ENCODE assay signal across 12 cellular contexts in genomic region chr2:68362749-68363148, GRCh38. TPM values are rescaled to one million over a fixed set of nuclear protein-coding genes. Genes with fewer than 3 reads are reported as not detected.
DNase-seq lines count a peak whose midpoint lies in the region; ATAC-seq and TF ChIP-seq lines count a peak whose summit lies in the region.
"Had no signal": no experiment of that assay in that cellular context is flagged by ENCODE, and none has a peak within 500 bp of the region (broad histone marks: within the 10 kb centered on the region; RNA-seq: fewer than 3 reads in every experiment).

No MANE protein-coding gene starts in this region.

- DNase-seq in GM23248 (no peak), PC-3 (no peak), lower lobe of right lung (no peak), colonic mucosa (no peak), NCI-H345 (lab: John Stamatoyannopoulos, UW) (no peak)
- no peak for DNase-seq in stimulated activated CD4-positive, alpha-beta T cell treated with anti-CD3 and anti-CD28 coated beads, Interleukin-2, amount 100 ng/mL, for 48 hours
- DNase-seq: DMS79 treated with DMSO at 0.1 percent for 48 hours, NCI-H510A had no signal

- no TSS peak for BruUV-seq in PC-3 (replicated peaks; lab: Mats Ljungman, UMichigan)

- H3K79me2 ChIP-seq in GM23248 (ENCODE audit: insufficient read depth): no peaks in the 10 kb centered on the region
- no peaks in the 10 kb centered on the region for H3K79me2 ChIP-seq in PC-3 (ENCODE audit: low read length)

- in situ Hi-C loops in GM23248 (cut with MboI): no loop called here

- TF ChIP-seq CTCF in PC-3 (conservative IDR thresholded peaks at IDR 0.05; ENCODE audit: low read depth, low read length): no peak
- TF ChIP-seq CTCF in lower lobe of right lung (IDR thresholded peaks at IDR 0.05): no peak
- TF ChIP-seq CTCF in colonic mucosa (IDR thresholded peaks at IDR 0.05): no peak

- H3K4me2 ChIP-seq in BLaER1 (peak overlapping the region; percentile 87), GM23248 (ENCODE audit: unreplicated experiment) (no peak overlapping the region), PC-3 (ENCODE audit: low read length) (no peak overlapping the region)

- POLR2A ChIA-PET in PC-3 (lab: Charles Lee; ENCODE audit: unreplicated experiment): no interaction called here

- H3K9me3 ChIP-seq in BLaER1: no peaks in the 10 kb centered on the region
- H3K9me3 ChIP-seq in GM23248 (ENCODE audit: low read depth): no peaks in the 10 kb centered on the region
- H3K9me3 ChIP-seq in PC-3 (ENCODE audit: low read length): no peaks in the 10 kb centered on the region
- H3K9me3 ChIP-seq in lower lobe of right lung: no peaks in the 10 kb centered on the region
- H3K9me3 ChIP-seq in colonic mucosa: no peaks in the 10 kb centered on the region
- H3K9me3 ChIP-seq: tibial nerve had no signal

- intact Hi-C loops in PC-3 (cut with micrococcal nuclease): loop anchor here (1.0 kb wide), 1 partner anchor 79 kb away; no protein-coding TSS in a partner anchor
- intact Hi-C loops in lower lobe of right lung (cut with DNase I): no loop called here
- intact Hi-C loops in colonic mucosa (cut with DNase I): no loop called here

- H2AFZ ChIP-seq in GM23248: peak overlapping the region; percentile 71; the same call in 1 of the 2 replicates
- peak overlapping the region; percentile 95 for H2AFZ ChIP-seq in PC-3 (ENCODE audit: low read length)

- no peaks in the 10 kb centered on the region for H3K9me2 ChIP-seq in GM23248 (ENCODE audit: insufficient read depth)
- no peaks in the 10 kb centered on the region for H3K9me2 ChIP-seq in PC-3 (replicated peaks; ENCODE audit: low read length)

- H3K36me3 ChIP-seq in BLaER1: no peaks in the 10 kb centered on the region
- H3K36me3 ChIP-seq in GM23248 (ENCODE audit: low read depth): no peaks in the 10 kb centered on the region
- H3K36me3 ChIP-seq in PC-3 (ENCODE audit: low read depth, low read length): no peaks in the 10 kb centered on the region
- no peaks in the 10 kb centered on the region for H3K36me3 ChIP-seq in lower lobe of right lung
- no peaks in the 10 kb centered on the region for H3K36me3 ChIP-seq in colonic mucosa
- H3K36me3 ChIP-seq: tibial nerve had no signal

- H3K4me1 ChIP-seq in BLaER1 (peaks cover 55% of the 10 kb centered on the region), GM23248 (ENCODE audit: insufficient read depth) (peaks cover 1% of the 10 kb centered on the region; the same call in 1 of the 2 replicates), PC-3 (ENCODE audit: insufficient read depth, low read length) (peaks cover 4% of the 10 kb centered on the region; the same call in 1 of the 2 replicates), lower lobe of right lung (peaks cover 13% of the 10 kb centered on the region), colonic mucosa (no peaks in the 10 kb centered on the region)

- H3K4me3 ChIP-seq in BLaER1 (no peak overlapping the region), GM23248 (no peak overlapping the region), PC-3 (ENCODE audit: low read length) (no peak overlapping the region), lower lobe of right lung (no peak overlapping the region), colonic mucosa (no peak overlapping the region)

- H3F3A ChIP-seq in GM23248 (ENCODE audit: insufficient read depth) (peaks cover 5% of the 10 kb centered on the region), PC-3 (ENCODE audit: low read length, unreplicated experiment) (no peaks in the 10 kb centered on the region)

- H3K27ac ChIP-seq in BLaER1 (peak overlapping the region; percentile 73), GM23248 (no peak overlapping the region), PC-3 (ENCODE audit: low read length) (no peak overlapping the region), lower lobe of right lung (peak overlapping the region; percentile 5), colonic mucosa (no peak overlapping the region)

- WGBS in GM23248 (ENCODE audit: low coverage in 1 of 2, low lambda C conversion rate in 2 of 2, missing lambda C conversion rate in 2 of 2), 2 experiments: 78 to 79% methylated on average over 7 of the region's 7 CpGs

- ATAC-seq in PC-3: no peak
- ATAC-seq in lower lobe of right lung: no peak
- ATAC-seq in GM19351 (IDR thresholded peaks at IDR 0.05; ENCODE audit: unreplicated experiment): no peak

- CTCF ChIA-PET in PC-3 (lab: Charles Lee): no interaction called here

- H3K27me3 ChIP-seq in BLaER1: no peaks in the 10 kb centered on the region
- H3K27me3 ChIP-seq in GM23248 (replicated peaks; ENCODE audit: insufficient read depth): no peaks in the 10 kb centered on the region
- H3K27me3 ChIP-seq in PC-3 (ENCODE audit: low read length): no peaks in the 10 kb centered on the region
- no peaks in the 10 kb centered on the region for H3K27me3 ChIP-seq in lower lobe of right lung (ENCODE audit: low read depth)
- H3K27me3 ChIP-seq in colonic mucosa: no peaks in the 10 kb centered on the region
- H3K27me3 ChIP-seq: tibial nerve had no signal

- H4K20me1 ChIP-seq in BLaER1: no peaks in the 10 kb centered on the region
- no peaks in the 10 kb centered on the region for H4K20me1 ChIP-seq in GM23248 (ENCODE audit: insufficient read depth)
- no peaks in the 10 kb centered on the region for H4K20me1 ChIP-seq in PC-3 (ENCODE audit: low read length)

- H3K9ac ChIP-seq in BLaER1 (peak overlapping the region; percentile 42), GM23248 (no peak overlapping the region), PC-3 (ENCODE audit: low read length) (no peak overlapping the region), colonic mucosa (ENCODE audit: low read depth in 2 of 2, low read length in 2 of 2) (no peak overlapping the region)

RNA-seq across cellular contexts. Expression of gene PLEK, which starts 2.3 kb away (rescaled TPM):
- total RNA-seq in GM23248 (2014; rRNA removed; shearing (Covaris generic)): not detected in 2 replicates
- polyA plus RNA-seq in GM23248 (2016; fragmentation: Nextera tagmentation; extraction: Ambion mirVana): 0.15 and 0.39 TPM in 2 replicates
- total RNA-seq in PC-3 (2014; rRNA removed) (not detected in 2 replicates), lower lobe of right lung (42.1 TPM), colonic mucosa (1 to 10 TPM; 2.6 to 5.1 TPM)

RNA-seq across cellular contexts. Expression of gene CNRIP1, which starts 43.0 kb away (rescaled TPM):
- 21.8 and 37.7 TPM in 2 replicates for total RNA-seq in GM23248 (2014; rRNA removed; shearing (Covaris generic))
- polyA plus RNA-seq in GM23248 (2016; fragmentation: Nextera tagmentation; extraction: Ambion mirVana): 38.7 and 41.5 TPM in 2 replicates
- total RNA-seq in PC-3 (2014; rRNA removed) (11.6 and 11.7 TPM in 2 replicates), lower lobe of right lung (20.8 TPM), colonic mucosa (1 to 10 TPM; 2.5 to 6.4 TPM)
- total RNA-seq: progenitor cell of endocrine pancreas had no signal

Comparison
In these comparisons a context has a peak if more than half of its experiments do, and no peak if none do; other contexts are left out.
1. H3K27ac ChIP-seq: peak in BLaER1 (single experiment) and lower lobe of right lung (single experiment); none in GM23248 (single experiment), PC-3 (single experiment) and colonic mucosa (single experiment).